In the genomic region with DNA sequence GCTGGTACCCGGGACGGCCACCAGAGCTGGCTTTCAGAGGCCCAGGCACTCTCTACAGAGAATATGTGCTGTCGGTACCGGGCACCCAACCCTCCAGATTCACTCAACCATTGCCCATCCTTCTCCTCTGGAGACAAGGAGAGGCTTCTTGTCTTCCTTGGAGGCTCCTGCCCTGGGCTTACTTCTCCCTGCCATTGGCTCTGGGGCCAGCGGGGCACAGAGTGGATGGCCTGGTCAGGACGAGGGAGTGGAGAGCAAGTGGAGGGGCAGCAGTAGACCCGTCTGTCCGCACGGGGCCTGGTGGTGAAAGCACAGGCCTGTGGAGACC, we compare ENCODE assay signal across 1 cellular context.
TF ChIP-seq lines count a peak whose summit lies in the region.

No MANE protein-coding gene starts in this region.

TF ChIP-seq in WTC11, 78 proteins besides CTCF, POLR2A, EP300 and RAD21 (continued from another document):
- TF ChIP-seq, protein P1, sequence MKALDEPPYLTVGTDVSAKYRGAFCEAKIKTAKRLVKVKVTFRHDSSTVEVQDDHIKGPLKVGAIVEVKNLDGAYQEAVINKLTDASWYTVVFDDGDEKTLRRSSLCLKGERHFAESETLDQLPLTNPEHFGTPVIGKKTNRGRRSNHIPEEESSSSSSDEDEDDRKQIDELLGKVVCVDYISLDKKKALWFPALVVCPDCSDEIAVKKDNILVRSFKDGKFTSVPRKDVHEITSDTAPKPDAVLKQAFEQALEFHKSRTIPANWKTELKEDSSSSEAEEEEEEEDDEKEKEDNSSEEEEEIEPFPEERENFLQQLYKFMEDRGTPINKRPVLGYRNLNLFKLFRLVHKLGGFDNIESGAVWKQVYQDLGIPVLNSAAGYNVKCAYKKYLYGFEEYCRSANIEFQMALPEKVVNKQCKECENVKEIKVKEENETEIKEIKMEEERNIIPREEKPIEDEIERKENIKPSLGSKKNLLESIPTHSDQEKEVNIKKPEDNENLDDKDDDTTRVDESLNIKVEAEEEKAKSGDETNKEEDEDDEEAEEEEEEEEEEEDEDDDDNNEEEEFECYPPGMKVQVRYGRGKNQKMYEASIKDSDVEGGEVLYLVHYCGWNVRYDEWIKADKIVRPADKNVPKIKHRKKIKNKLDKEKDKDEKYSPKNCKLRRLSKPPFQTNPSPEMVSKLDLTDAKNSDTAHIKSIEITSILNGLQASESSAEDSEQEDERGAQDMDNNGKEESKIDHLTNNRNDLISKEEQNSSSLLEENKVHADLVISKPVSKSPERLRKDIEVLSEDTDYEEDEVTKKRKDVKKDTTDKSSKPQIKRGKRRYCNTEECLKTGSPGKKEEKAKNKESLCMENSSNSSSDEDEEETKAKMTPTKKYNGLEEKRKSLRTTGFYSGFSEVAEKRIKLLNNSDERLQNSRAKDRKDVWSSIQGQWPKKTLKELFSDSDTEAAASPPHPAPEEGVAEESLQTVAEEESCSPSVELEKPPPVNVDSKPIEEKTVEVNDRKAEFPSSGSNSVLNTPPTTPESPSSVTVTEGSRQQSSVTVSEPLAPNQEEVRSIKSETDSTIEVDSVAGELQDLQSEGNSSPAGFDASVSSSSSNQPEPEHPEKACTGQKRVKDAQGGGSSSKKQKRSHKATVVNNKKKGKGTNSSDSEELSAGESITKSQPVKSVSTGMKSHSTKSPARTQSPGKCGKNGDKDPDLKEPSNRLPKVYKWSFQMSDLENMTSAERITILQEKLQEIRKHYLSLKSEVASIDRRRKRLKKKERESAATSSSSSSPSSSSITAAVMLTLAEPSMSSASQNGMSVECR (CRISPR knock-in tag; IDR thresholded peaks at IDR 0.05; ENCODE audit: borderline replicate concordance): no peak
- no peak for TF ChIP-seq OVOL2 (CRISPR knock-in tag; IDR thresholded peaks at IDR 0.05; ENCODE audit: borderline replicate concordance)
- TF ChIP-seq TP53 (CRISPR knock-in tag; IDR thresholded peaks at IDR 0.05): no peak
- TF ChIP-seq, protein P2, sequence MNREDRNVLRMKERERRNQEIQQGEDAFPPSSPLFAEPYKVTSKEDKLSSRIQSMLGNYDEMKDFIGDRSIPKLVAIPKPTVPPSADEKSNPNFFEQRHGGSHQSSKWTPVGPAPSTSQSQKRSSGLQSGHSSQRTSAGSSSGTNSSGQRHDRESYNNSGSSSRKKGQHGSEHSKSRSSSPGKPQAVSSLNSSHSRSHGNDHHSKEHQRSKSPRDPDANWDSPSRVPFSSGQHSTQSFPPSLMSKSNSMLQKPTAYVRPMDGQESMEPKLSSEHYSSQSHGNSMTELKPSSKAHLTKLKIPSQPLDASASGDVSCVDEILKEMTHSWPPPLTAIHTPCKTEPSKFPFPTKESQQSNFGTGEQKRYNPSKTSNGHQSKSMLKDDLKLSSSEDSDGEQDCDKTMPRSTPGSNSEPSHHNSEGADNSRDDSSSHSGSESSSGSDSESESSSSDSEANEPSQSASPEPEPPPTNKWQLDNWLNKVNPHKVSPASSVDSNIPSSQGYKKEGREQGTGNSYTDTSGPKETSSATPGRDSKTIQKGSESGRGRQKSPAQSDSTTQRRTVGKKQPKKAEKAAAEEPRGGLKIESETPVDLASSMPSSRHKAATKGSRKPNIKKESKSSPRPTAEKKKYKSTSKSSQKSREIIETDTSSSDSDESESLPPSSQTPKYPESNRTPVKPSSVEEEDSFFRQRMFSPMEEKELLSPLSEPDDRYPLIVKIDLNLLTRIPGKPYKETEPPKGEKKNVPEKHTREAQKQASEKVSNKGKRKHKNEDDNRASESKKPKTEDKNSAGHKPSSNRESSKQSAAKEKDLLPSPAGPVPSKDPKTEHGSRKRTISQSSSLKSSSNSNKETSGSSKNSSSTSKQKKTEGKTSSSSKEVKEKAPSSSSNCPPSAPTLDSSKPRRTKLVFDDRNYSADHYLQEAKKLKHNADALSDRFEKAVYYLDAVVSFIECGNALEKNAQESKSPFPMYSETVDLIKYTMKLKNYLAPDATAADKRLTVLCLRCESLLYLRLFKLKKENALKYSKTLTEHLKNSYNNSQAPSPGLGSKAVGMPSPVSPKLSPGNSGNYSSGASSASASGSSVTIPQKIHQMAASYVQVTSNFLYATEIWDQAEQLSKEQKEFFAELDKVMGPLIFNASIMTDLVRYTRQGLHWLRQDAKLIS (CRISPR knock-in tag; IDR thresholded peaks at IDR 0.05; ENCODE audit: borderline replicate concordance): no peak
